Comparison of ENCODE assay signal across 8 cellular contexts in genomic region chr2:203122317-203122998, GRCh38.
DNase-seq lines count a peak whose midpoint lies in the region; ATAC-seq and TF ChIP-seq lines count a peak whose summit lies in the region.
"Had no signal": no experiment of that assay in that cellular context is flagged by ENCODE, and none has a peak within 500 bp of the region (broad histone marks: within the 10 kb centered on the region; RNA-seq: fewer than 3 reads in every experiment).

No MANE protein-coding gene starts in this region.

- H3K9me3 ChIP-seq in mucosa of rectum (ENCODE audit: control insufficient read depth in 2 of 2, low read length in 2 of 2), result no peaks in the 10 kb centered on the region
- H3K9me3 ChIP-seq: SJCRH30 had no signal

- no peaks in the 10 kb centered on the region for H3K27me3 ChIP-seq in mucosa of rectum (ENCODE audit: control insufficient read depth in 2 of 2, insufficient read depth in 2 of 2, low read length in 2 of 2)
- H3K27me3 ChIP-seq: SJCRH30 had no signal

- ATAC-seq in HG03025 (IDR thresholded peaks at IDR 0.05; ENCODE audit: low FRiP score, unreplicated experiment) (no peak), HG03378 (IDR thresholded peaks at IDR 0.05; ENCODE audit: unreplicated experiment) (no peak), HG02970 (IDR thresholded peaks at IDR 0.05; ENCODE audit: low FRiP score, unreplicated experiment) (no peak)

- no peak overlapping the region for H3K9ac ChIP-seq in mucosa of rectum (ENCODE audit: low read depth in 1 of 2, low read length in 2 of 2)

- no peak overlapping the region for H3K4me3 ChIP-seq in mucosa of rectum (ENCODE audit: low read length in 2 of 2)
- H3K4me3 ChIP-seq: SJCRH30 had no signal

- H3K27ac ChIP-seq in mucosa of rectum (ENCODE audit: low read depth in 2 of 2, low read length in 2 of 2), result peak overlapping the region; percentile 15 to 35
- H3K27ac ChIP-seq: SJCRH30 had no signal

- peak; percentile 16 for DNase-seq in NAMALWA (ENCODE audit: low spot score)
- peak; percentile 19 for DNase-seq in cerebellar cortex (ENCODE audit: low spot score)

- peaks cover 4 to 5% of the 10 kb centered on the region in 2 donors for H3K4me1 ChIP-seq in mucosa of rectum (ENCODE audit: control insufficient read depth in 2 of 2, insufficient read depth in 2 of 2, low read length in 2 of 2)
- H3K4me1 ChIP-seq: SJCRH30 had no signal

- peaks cover 8 to 12% of the 10 kb centered on the region in 2 donors for H3K36me3 ChIP-seq in mucosa of rectum (ENCODE audit: control insufficient read depth in 2 of 2, insufficient read depth in 2 of 2, low read length in 2 of 2)

- peak; percentile 20; the same call in 1 of the 3 replicates for TF ChIP-seq CTCF in GM12872 (IDR thresholded peaks at IDR 0.05; ENCODE audit: insufficient read depth, low read depth, low read length)
